8 cellular contexts compared by ENCODE assay signal in genomic region chr9:84296146-84296843, GRCh38. TPM values are rescaled to one million over a fixed set of nuclear protein-coding genes. Genes with fewer than 3 reads are reported as not detected.
DNase-seq lines count a peak whose midpoint lies in the region; ATAC-seq, FAIRE-seq and TF ChIP-seq lines count a peak whose summit lies in the region.

No MANE protein-coding gene starts in this region.

- TF ChIP-seq CTCF in fibroblast of villous mesenchyme (IDR thresholded peaks at IDR 0.05; ENCODE audit: insufficient read depth, low read depth, low read length): no peak

- H3K4me3 ChIP-seq in fibroblast of villous mesenchyme (ENCODE audit: low read depth, low read length): no peak overlapping the region

- peak; percentile 74 for DNase-seq in activated CD4-positive, alpha-beta T cell treated with anti-CD3 and anti-CD28 coated beads for 48 hours
- peak; percentile 50 for DNase-seq in fibroblast of villous mesenchyme (ENCODE audit: low read depth)
- DNase-seq in urothelium cell line (ENCODE audit: low spot score): peak; percentile 31
- DNase-seq in NCI-H1092 (lab: John Stamatoyannopoulos, UW): no peak
- no peak for DNase-seq in iPS-NIHi11 (ENCODE audit: low spot score)
- DNase-seq in GDM1 (lab: John Stamatoyannopoulos, UW): no peak

- ATAC-seq in GM18873 (IDR thresholded peaks at IDR 0.05; ENCODE audit: low FRiP score, unreplicated experiment) (peak; percentile 64), HG03045 (IDR thresholded peaks at IDR 0.05; ENCODE audit: unreplicated experiment) (peak; percentile 69)

- no peak for FAIRE-seq in urothelium cell line (lab: Jason Lieb, UNC)

RNA-seq across cellular contexts. Expression of gene SLC28A3, which starts 44.3 kb away (rescaled TPM):
- 0.32 and 0.43 TPM in 2 replicates for total RNA-seq in fibroblast of villous mesenchyme

Comparison
In these comparisons a context has a peak if more than half of its experiments do, and no peak if none do; other contexts are left out.
1. DNase-seq: peak in activated CD4-positive, alpha-beta T cell treated with anti-CD3 and anti-CD28 coated beads for 48 hours (single experiment), fibroblast of villous mesenchyme (single experiment) and urothelium cell line (single experiment); none in NCI-H1092 (single experiment), iPS-NIHi11 (single experiment) and GDM1 (single experiment).